Comparison of ENCODE assay signal across 19 cellular contexts in the genomic region with DNA sequence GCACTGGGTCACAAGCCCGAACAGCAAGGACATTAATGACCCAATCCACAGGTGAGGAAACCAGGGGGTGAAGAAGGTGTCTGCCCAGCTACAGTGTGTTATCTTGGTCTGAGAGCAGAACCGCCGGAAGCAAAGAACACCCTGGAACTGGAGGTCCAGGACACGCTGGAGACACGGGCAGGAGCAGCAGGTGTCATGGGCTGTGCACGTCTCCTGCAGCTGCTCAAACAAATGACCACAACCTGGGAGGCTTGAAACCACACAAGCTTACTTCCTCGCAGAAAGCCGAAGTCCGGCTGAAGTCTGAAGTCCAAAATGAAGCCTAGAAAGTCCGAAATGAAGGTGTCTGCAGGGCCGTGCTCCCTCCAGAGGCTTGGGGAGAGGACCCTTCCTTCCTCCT.
DNase-seq lines count a peak whose midpoint lies in the region; TF ChIP-seq lines count a peak whose summit lies in the region.
"Had no signal": no experiment of that assay in that cellular context is flagged by ENCODE, and none has a peak within 500 bp of the region (broad histone marks: within the 10 kb centered on the region; RNA-seq: fewer than 3 reads in every experiment).

No MANE protein-coding gene starts in this region.

- peaks cover 16% of the 10 kb centered on the region for H3K27me3 Mint-ChIP-seq in endothelial cell (ENCODE audit: unreplicated experiment)
- H3K27me3 Mint-ChIP-seq in nephron progenitor cell (ENCODE audit: low read depth, poor library complexity) = peaks cover 39% of the 10 kb centered on the region
- H3K27me3 Mint-ChIP-seq: CD4-positive, CD25-positive, alpha-beta regulatory T cell had no signal

- TF ChIP-seq CTCF in endothelial cell (IDR thresholded peaks at IDR 0.05; ENCODE audit: unreplicated experiment) (no peak), nephron progenitor cell (IDR thresholded peaks at IDR 0.05) (no peak)

- H3K4me3 Mint-ChIP-seq in endothelial cell (ENCODE audit: unreplicated experiment) = peak overlapping the region; percentile 2
- peak overlapping the region; percentile 14 for H3K4me3 Mint-ChIP-seq in nephron progenitor cell
- H3K4me3 Mint-ChIP-seq: CD4-positive, CD25-positive, alpha-beta regulatory T cell; T-cell had no signal

- H3K36me3 Mint-ChIP-seq in endothelial cell (ENCODE audit: low read depth, unreplicated experiment) (no peaks in the 10 kb centered on the region), nephron progenitor cell (ENCODE audit: low read depth) (no peaks in the 10 kb centered on the region)
- H3K36me3 Mint-ChIP-seq: CD4-positive, CD25-positive, alpha-beta regulatory T cell; T-cell had no signal

- H3K9me3 Mint-ChIP-seq in endothelial cell (ENCODE audit: unreplicated experiment) (no peaks in the 10 kb centered on the region), nephron progenitor cell (peaks cover 9% of the 10 kb centered on the region)
- H3K9me3 Mint-ChIP-seq: T-cell had no signal

- H3K27ac Mint-ChIP-seq in endothelial cell (ENCODE audit: unreplicated experiment) = no peak overlapping the region
- peak overlapping the region; percentile 9 for H3K27ac Mint-ChIP-seq in nephron progenitor cell
- H3K27ac Mint-ChIP-seq: CD4-positive, CD25-positive, alpha-beta regulatory T cell; T-cell had no signal

- DNase-seq in COLO668 (lab: John Stamatoyannopoulos, UW; ENCODE audit: unreplicated experiment) (peak; percentile 80), NCI-H774 (lab: John Stamatoyannopoulos, UW) (peak; percentile 20), endothelial cell (ENCODE audit: low spot score) (no peak), nephron progenitor cell (no peak), NCI-H526 (lab: John Stamatoyannopoulos, UW) (no peak), KG1 (lab: John Stamatoyannopoulos, UW) (no peak), NCI-H2029 treated with DMSO at 0.1 percent for 48 hours (lab: John Stamatoyannopoulos, UW) (no peak)
- no peak for DNase-seq in activated CD4-positive, alpha-beta T cell treated with anti-CD3 and anti-CD28 coated beads for 4 hours
- DNase-seq: CD4-positive, CD25-positive, alpha-beta regulatory T cell; GM23248; H7; KBM-7; MG63; NCI-H1105 treated with DMSO at 0.1 percent for 48 hours; NCI-H1694 treated with DMSO at 0.1 percent for 48 hours; NCI-H2171 treated with DMSO at 0.1 percent for 48 hours; NCI-H345; NCI-H524; T-cell had no signal

- H3K4me1 Mint-ChIP-seq in endothelial cell (ENCODE audit: unreplicated experiment) (peaks cover 16% of the 10 kb centered on the region), nephron progenitor cell (peaks cover 80% of the 10 kb centered on the region)
- H3K4me1 Mint-ChIP-seq: CD4-positive, CD25-positive, alpha-beta regulatory T cell; T-cell had no signal

Comparison
In these comparisons a context has a peak if more than half of its experiments do, and no peak if none do; other contexts are left out.
1. DNase-seq: peak in COLO668 (single experiment) and NCI-H774 (single experiment); none in endothelial cell (single experiment), nephron progenitor cell (single experiment), NCI-H526 (0 of 2), activated CD4-positive, alpha-beta T cell treated with anti-CD3 and anti-CD28 coated beads for 4 hours (0 of 2), KG1 (single experiment) and NCI-H2029 treated with DMSO at 0.1 percent for 48 hours (single experiment).